In the genomic region with DNA sequence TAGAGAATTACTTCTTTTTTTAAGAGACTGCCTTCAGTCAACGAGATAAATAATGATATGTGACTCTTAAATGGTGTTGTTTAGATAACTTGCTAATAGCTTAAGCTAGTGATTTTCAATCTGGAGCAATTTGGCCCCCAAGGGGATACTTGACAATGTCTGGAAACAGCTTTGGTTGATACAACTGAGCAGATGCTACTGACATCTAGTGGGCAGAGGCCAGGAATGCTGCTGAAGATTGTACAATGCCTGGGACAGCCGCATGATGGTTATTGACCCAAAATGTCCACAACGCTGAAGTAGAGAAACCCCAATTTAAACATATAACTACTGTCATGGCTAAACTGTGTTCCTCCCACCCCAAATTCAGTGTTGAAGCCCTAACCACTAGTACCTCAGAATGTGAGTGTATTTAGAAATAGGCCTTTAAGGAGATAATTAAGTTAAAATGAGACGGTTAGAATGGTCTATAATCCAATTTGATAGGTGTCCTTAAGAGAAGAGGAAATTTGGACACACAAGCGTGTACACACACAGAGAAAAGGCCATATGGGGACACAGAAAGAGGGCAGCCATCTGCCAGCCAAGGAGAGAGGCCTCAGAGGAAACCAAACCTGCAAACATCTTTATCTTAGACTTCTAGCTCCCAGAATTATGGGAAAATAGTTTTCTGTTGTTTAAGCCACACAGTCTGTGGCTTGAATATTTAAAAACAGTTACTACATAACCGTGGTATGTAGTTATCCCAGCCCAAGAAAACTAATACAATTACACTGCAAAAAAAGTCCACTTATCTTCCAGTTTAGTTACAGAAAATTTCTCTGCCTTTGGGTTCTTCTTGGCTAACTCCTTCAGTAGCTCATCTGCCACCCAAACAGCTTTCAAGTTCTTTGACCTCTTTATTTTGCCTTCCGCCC, we compare ENCODE assay signal across 8 cellular contexts. TPM values are rescaled to one million over a fixed set of nuclear protein-coding genes. Genes with fewer than 3 reads are reported as not detected.
A peak's percentile ranks its signal among the peaks of the same experiment; 100 is the strongest.
DNase-seq lines count a peak whose midpoint lies in the region; ATAC-seq, FAIRE-seq and TF ChIP-seq lines count a peak whose summit lies in the region.

No MANE protein-coding gene starts in this region.

- ATAC-seq in GM18517 (IDR thresholded peaks at IDR 0.05; ENCODE audit: unreplicated experiment) (peak; percentile 99), HG02973 (IDR thresholded peaks at IDR 0.05; ENCODE audit: unreplicated experiment) (peak; percentile 98)

- peaks cover 12% of the 10 kb centered on the region for H3K27me3 Mint-ChIP-seq in brain

- DNase-seq in AG10803 (ENCODE audit: low read depth) (peak; percentile 80), NCI-H187 treated with DMSO at 0.1 percent for 48 hours (lab: John Stamatoyannopoulos, UW) (peak; percentile 26), T-helper 9 cell (peak; percentile 15)
- DNase-seq in stimulated activated CD4-positive, alpha-beta T cell treated with anti-CD3 and anti-CD28 coated beads, Interleukin-1b, Interleukin-23, amount 100 ng/mL, for 1 hour (ENCODE audit: low read depth in 2 of 2), result peak; percentile 5 to 14

- H3K27ac Mint-ChIP-seq in brain, result peak overlapping the region in 1 of 5 experiments; percentile 53

- FAIRE-seq in islet of Langerhans (lab: Jason Lieb, UNC), result peak; percentile 72

- H3K4me3 ChIP-seq in AG10803 (ENCODE audit: low read length), result no peak overlapping the region

- peak; percentile 97 for TF ChIP-seq CTCF in AG10803 (conservative IDR thresholded peaks at IDR 0.05; ENCODE audit: low read length)
- TF ChIP-seq CTCF in brain (conservative IDR thresholded peaks at IDR 0.05), result peak; percentile 87 to 88

- H3K4me3 Mint-ChIP-seq in brain, result no peak overlapping the region

- peaks cover 6% of the 10 kb centered on the region for H3K4me1 Mint-ChIP-seq in brain

- H3K36me3 Mint-ChIP-seq in brain, result no peaks in the 10 kb centered on the region

- H3K9me3 Mint-ChIP-seq in brain, result no peaks in the 10 kb centered on the region

RNA-seq across cellular contexts. Expression of a gene that starts 22.2 kb away (rescaled TPM):
- polyA plus RNA-seq in brain (ENCODE audit: insufficient read depth, low read depth, low replicate concordance), result 3.7 TPM

RNA-seq across cellular contexts. Expression of a gene that starts 22.3 kb away (rescaled TPM):
- polyA plus RNA-seq in brain (ENCODE audit: insufficient read depth, low read depth, low replicate concordance), result 10.3 TPM

Comparison
In these comparisons a context has a peak if more than half of its experiments do, and no peak if none do; other contexts are left out.
1. DNase-seq: peak in every context shown above with its lines; median percentile 80 in AG10803; 26 in NCI-H187 treated with DMSO at 0.1 percent for 48 hours; 15 in T-helper 9 cell; 10 in stimulated activated CD4-positive, alpha-beta T cell treated with anti-CD3 and anti-CD28 coated beads, Interleukin-1b, Interleukin-23, amount 100 ng/mL, for 1 hour.